Comparison of ENCODE assay signal across 30 cellular contexts in the genomic region with DNA sequence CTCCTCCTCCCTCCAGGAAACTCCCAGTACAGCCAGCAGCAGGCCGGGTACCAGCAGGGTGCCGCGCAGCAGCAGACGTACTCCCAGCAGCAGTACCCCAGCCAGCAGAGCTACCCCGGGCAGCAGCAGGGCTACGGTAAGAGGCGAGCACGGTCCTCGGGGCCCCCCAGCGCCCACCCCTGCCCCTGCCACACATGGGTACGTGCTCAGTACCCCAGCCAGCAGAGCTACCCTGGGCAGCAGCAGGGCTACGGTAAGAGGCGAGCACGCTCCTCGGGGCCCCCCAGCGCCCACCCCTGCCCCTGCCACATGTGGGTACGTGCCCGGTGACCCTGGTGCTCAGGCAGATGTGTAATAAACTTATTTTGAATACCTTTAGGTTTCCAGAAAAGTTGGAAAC. TPM values are rescaled to one million over a fixed set of nuclear protein-coding genes. Genes with fewer than 3 reads are reported as not detected.
"Had no signal": no experiment of that assay in that cellular context is flagged by ENCODE, and none has a peak within 500 bp of the region (broad histone marks: within the 10 kb centered on the region; RNA-seq: fewer than 3 reads in every experiment).

No MANE protein-coding gene starts in this region.

- H3K27ac Mint-ChIP-seq: immature natural killer cell; mesothelial cell of epicardium; naive B cell; natural killer cell; nephron progenitor cell; neural progenitor cell; progenitor cell of endocrine pancreas; stimulated activated effector memory CD8-positive, alpha-beta T cell treated with anti-CD3 and anti-CD28 coated beads, Interleukin-12 subunit alpha, Interleukin-12 subunit beta, amount 100 ng/mL, for 72 hours; stimulated activated naive CD8-positive, alpha-beta T cell treated with anti-CD3 and anti-CD28 coated beads, Interleukin-15, amount 100 ng/mL, for 72 hours; type B pancreatic cell had no signal

- H3K9me3 Mint-ChIP-seq: immature natural killer cell; mesothelial cell of epicardium; naive B cell; natural killer cell; nephron progenitor cell; neural progenitor cell; stimulated activated effector memory CD8-positive, alpha-beta T cell treated with anti-CD3 and anti-CD28 coated beads, Interleukin-12 subunit alpha, Interleukin-12 subunit beta, amount 100 ng/mL, for 72 hours; stimulated activated naive CD8-positive, alpha-beta T cell treated with anti-CD3 and anti-CD28 coated beads, Interleukin-15, amount 100 ng/mL, for 72 hours; type B pancreatic cell had no signal

- H3K4me1 Mint-ChIP-seq: immature natural killer cell; mesothelial cell of epicardium; naive B cell; natural killer cell; nephron progenitor cell; neural progenitor cell; stimulated activated effector memory CD8-positive, alpha-beta T cell treated with anti-CD3 and anti-CD28 coated beads, Interleukin-12 subunit alpha, Interleukin-12 subunit beta, amount 100 ng/mL, for 72 hours; stimulated activated naive CD8-positive, alpha-beta T cell treated with anti-CD3 and anti-CD28 coated beads, Interleukin-15, amount 100 ng/mL, for 72 hours had no signal

- DNase-seq: hypothalamus; immature natural killer cell; kidney; left colon; mesendoderm; naive B cell; natural killer cell; nephron progenitor cell; occipital lobe; ovary; stimulated activated CD4-positive, alpha-beta T cell treated with anti-CD3 and anti-CD28 coated beads, Interleukin-4, amount 100 ng/mL, for 24 hours; stimulated activated naive CD4-positive, alpha-beta T cell treated with Interleukin-2 at 50 U/mL for 16 hours; stimulated activated naive CD8-positive, alpha-beta T cell treated with anti-CD3 and anti-CD28 coated beads, Interleukin-15, amount 100 ng/mL, for 72 hours; substantia nigra; uterus had no signal

- ATAC-seq: left colon; left lung; natural killer cell; right lobe of liver; stimulated activated effector memory CD8-positive, alpha-beta T cell treated with anti-CD3 and anti-CD28 coated beads, Interleukin-12 subunit alpha, Interleukin-12 subunit beta, amount 100 ng/mL, for 72 hours; stimulated activated naive CD8-positive, alpha-beta T cell treated with anti-CD3 and anti-CD28 coated beads, Interleukin-15, amount 100 ng/mL, for 72 hours had no signal

- H3K36me3 Mint-ChIP-seq: natural killer cell had no signal

- H3K4me3 Mint-ChIP-seq: immature natural killer cell; mesothelial cell of epicardium; naive B cell; natural killer cell; nephron progenitor cell; neural progenitor cell; stimulated activated effector memory CD8-positive, alpha-beta T cell treated with anti-CD3 and anti-CD28 coated beads, Interleukin-12 subunit alpha, Interleukin-12 subunit beta, amount 100 ng/mL, for 72 hours; stimulated activated naive CD8-positive, alpha-beta T cell treated with anti-CD3 and anti-CD28 coated beads, Interleukin-15, amount 100 ng/mL, for 72 hours; type B pancreatic cell had no signal

- H3K27me3 Mint-ChIP-seq: naive B cell; progenitor cell of endocrine pancreas; stimulated activated naive CD8-positive, alpha-beta T cell treated with anti-CD3 and anti-CD28 coated beads, Interleukin-15, amount 100 ng/mL, for 72 hours; type B pancreatic cell had no signal

RNA-seq across cellular contexts. Expression of gene HRH3, which starts 47.4 kb away (rescaled TPM):
- total RNA-seq: kidney, left colon, left lung, lower leg skin, lung, mesothelial cell of epicardium, mononuclear cell, natural killer cell, ovary, pulmonary artery endothelial cell, renal cortical epithelial cell, right atrium auricular region, right lobe of liver, smooth muscle cell, tibial nerve, uterus had no signal
